ENCODE assay signal across 11 cellular contexts in the genomic region with DNA sequence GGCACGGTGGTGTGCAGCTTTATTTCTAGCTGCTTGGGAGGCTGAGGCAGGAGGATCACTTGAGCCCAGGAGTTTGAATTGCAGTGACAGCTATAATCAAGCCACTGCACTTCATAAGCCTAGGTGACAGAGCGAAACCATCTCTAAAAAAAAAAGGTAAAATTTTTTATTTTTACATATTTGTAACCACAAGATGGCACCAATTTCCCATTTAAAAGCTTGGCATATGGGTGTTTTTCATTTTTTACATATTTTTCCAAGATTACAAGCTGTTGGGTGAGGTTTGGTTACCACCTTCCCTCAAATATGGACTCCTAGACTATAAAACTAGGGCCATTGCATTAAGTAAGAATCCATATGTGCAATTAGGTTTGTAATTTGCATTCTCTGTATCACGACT.
A peak's percentile ranks its signal among the peaks of the same experiment; 100 is the strongest.
DNase-seq lines count a peak whose midpoint lies in the region; ATAC-seq and TF ChIP-seq lines count a peak whose summit lies in the region.
"Had no signal": no experiment of that assay in that cellular context is flagged by ENCODE, and none has a peak within 500 bp of the region (broad histone marks: within the 10 kb centered on the region; RNA-seq: fewer than 3 reads in every experiment).

No MANE protein-coding gene starts in this region.

- H4K20me1 ChIP-seq in PC-3 (ENCODE audit: low read length): no peaks in the 10 kb centered on the region

- H3K9me3 ChIP-seq in A673 (ENCODE audit: low read depth, low read length, poor library complexity, severe bottlenecking) (no peaks in the 10 kb centered on the region), PC-3 (ENCODE audit: low read length) (no peaks in the 10 kb centered on the region), psoas muscle (no peaks in the 10 kb centered on the region)

- H3K27me3 ChIP-seq in A673 (replicated peaks; ENCODE audit: insufficient read depth, low read depth, low read length, poor library complexity) (no peaks in the 10 kb centered on the region), PC-3 (ENCODE audit: low read length) (no peaks in the 10 kb centered on the region), psoas muscle (ENCODE audit: insufficient read depth in 3 of 3, low read length in 2 of 3) (no peaks in the 10 kb centered on the region)

- TF ChIP-seq CTCF in A673 (conservative IDR thresholded peaks at IDR 0.05; ENCODE audit: low read depth, low read length) (peak; percentile 49; the same call in 1 of the 2 replicates), PC-3 (conservative IDR thresholded peaks at IDR 0.05; ENCODE audit: low read depth, low read length) (peak; percentile 56; the same call in 1 of the 2 replicates), fibroblast of mammary gland (conservative IDR thresholded peaks at IDR 0.05; ENCODE audit: control insufficient read depth, insufficient read depth, low read depth, low read length) (peak; percentile 20), psoas muscle (IDR thresholded peaks at IDR 0.05) (no peak)

- DNase-seq in A673 (ENCODE audit: low spot score): peak; percentile 12
- peak; percentile 40 for DNase-seq in ELR (ENCODE audit: low read depth)
- peak; percentile 41 for DNase-seq in PC-3
- no peak for DNase-seq in fibroblast of mammary gland (ENCODE audit: low read depth)
- no peak for DNase-seq in activated effector memory CD4-positive, alpha-beta T cell treated with anti-CD3 and anti-CD28 coated beads, Interleukin-2, amount 50 U/mL, for 16 hours
- DNase-seq in psoas muscle: no peak
- no peak for DNase-seq in COR-L47 (lab: John Stamatoyannopoulos, UW)
- DNase-seq: aorta had no signal

- H3K27ac ChIP-seq in A673 (ENCODE audit: low read depth, low read length, poor library complexity, severe bottlenecking) (no peak overlapping the region), PC-3 (ENCODE audit: low read length) (no peak overlapping the region), psoas muscle (no peak overlapping the region)
- H3K27ac ChIP-seq: HL-60, skin epidermis had no signal

- no peaks in the 10 kb centered on the region for H3K36me3 ChIP-seq in A673 (ENCODE audit: insufficient read depth, low read length, poor library complexity, severe bottlenecking)
- H3K36me3 ChIP-seq in PC-3 (ENCODE audit: low read depth, low read length): no peaks in the 10 kb centered on the region
- H3K36me3 ChIP-seq in psoas muscle (ENCODE audit: insufficient read depth in 1 of 2, low read depth in 1 of 2): no peaks in the 10 kb centered on the region

- H3K4me3 ChIP-seq in A673 (ENCODE audit: low read depth, low read length, poor library complexity, severe bottlenecking) (no peak overlapping the region), PC-3 (ENCODE audit: low read length) (no peak overlapping the region), fibroblast of mammary gland (ENCODE audit: control insufficient read depth, low read depth, low read length) (no peak overlapping the region), psoas muscle (no peak overlapping the region)
- H3K4me3 ChIP-seq: skin epidermis had no signal

- H3K9me2 ChIP-seq in PC-3 (replicated peaks; ENCODE audit: low read length): no peaks in the 10 kb centered on the region

- no peak overlapping the region for H3K9ac ChIP-seq in PC-3 (ENCODE audit: low read length)

- WGBS in psoas muscle, 3 donors: 82 to 85% (median 83%) methylated on average over 3 of the region's 3 CpGs

- no peaks in the 10 kb centered on the region for H3K79me2 ChIP-seq in PC-3 (ENCODE audit: low read length)

- BruUV-seq in A673 (replicated peaks; lab: Mats Ljungman, UMichigan) (no TSS peak), PC-3 (replicated peaks; lab: Mats Ljungman, UMichigan) (no TSS peak)

- H3K4me1 ChIP-seq in A673 (ENCODE audit: insufficient read depth, low read length, poor library complexity, severe bottlenecking) (no peaks in the 10 kb centered on the region), PC-3 (ENCODE audit: insufficient read depth, low read length) (peaks cover 10% of the 10 kb centered on the region), psoas muscle (no peaks in the 10 kb centered on the region)

- H3K4me2 ChIP-seq in PC-3 (ENCODE audit: low read length): peak overlapping the region; percentile 41; the same call in 1 of the 2 replicates

- CTCF ChIA-PET in A673 (lab: Charles Lee) (interaction anchor here (0.7 to 1.8 kb wide), 3 partner anchors 810 to 912 kb away, joined by 3 to 7 read pairs (median 3); no protein-coding TSS in a partner anchor), PC-3 (lab: Charles Lee) (interaction anchor here (0.6 to 0.7 kb wide), 3 partner anchors 102 to 261 kb away, joined by 3 to 4 read pairs (median 3); no protein-coding TSS in a partner anchor)

- H2AFZ ChIP-seq in PC-3 (ENCODE audit: low read length): no peak overlapping the region

- intact Hi-C loops in A673 (cut with micrococcal nuclease; ENCODE audit: unreplicated experiment): loop anchor here (2.0 to 5.0 kb wide), 2 partner anchors 287 to 872 kb away; no protein-coding TSS in a partner anchor
- intact Hi-C loops in PC-3 (cut with micrococcal nuclease): loop anchor here (2.0 to 5.0 kb wide), 3 partner anchors 77 to 287 kb away; no protein-coding TSS in a partner anchor
- intact Hi-C loops in psoas muscle (cut with DNase I): no loop called here

- no peaks in the 10 kb centered on the region for H3F3A ChIP-seq in PC-3 (ENCODE audit: low read length, unreplicated experiment)

- POLR2A ChIA-PET in A673 (lab: Charles Lee; ENCODE audit: low non-redundant PET): no interaction called here
- POLR2A ChIA-PET in PC-3 (lab: Charles Lee; ENCODE audit: unreplicated experiment): no interaction called here

- ATAC-seq in PC-3 (peak; percentile 20; the same call in 1 of the 2 replicates), psoas muscle (no peak), GM21423 (IDR thresholded peaks at IDR 0.05; ENCODE audit: unreplicated experiment) (no peak)

Comparison
In these comparisons a context has a peak if more than half of its experiments do, and no peak if none do; other contexts are left out.
1. DNase-seq: peak in A673 (single experiment), ELR (single experiment) and PC-3 (single experiment); none in fibroblast of mammary gland (single experiment), activated effector memory CD4-positive, alpha-beta T cell treated with anti-CD3 and anti-CD28 coated beads, Interleukin-2, amount 50 U/mL, for 16 hours (single experiment), psoas muscle (0 of 2) and COR-L47 (single experiment).
2. intact Hi-C loops: an anchor here in A673 (2.0 to 5.0 kb wide) and PC-3 (2.0 to 5.0 kb wide); none called in psoas muscle.